In genomic region chr17:44308320-44308818, GRCh38 we compare ENCODE assay signal across 8 cellular contexts. TPM values are rescaled to one million over a fixed set of nuclear protein-coding genes. Genes with fewer than 3 reads are reported as not detected.
DNase-seq lines count a peak whose midpoint lies in the region; ATAC-seq, FAIRE-seq and TF ChIP-seq lines count a peak whose summit lies in the region.

Gene RUNDC3A (plus strand): TSS chr17:44308601. CDS start chr17:44308833, 232 bp downstream.

- DNase-seq in A172 (ENCODE audit: low spot score) = peak; percentile 69
- peak; percentile 91 for DNase-seq in H54 (ENCODE audit: insufficient read length, low spot score)
- peak; percentile 73 for DNase-seq in NCI-H226
- DNase-seq in activated CD4-positive, alpha-beta T cell treated with anti-CD3 and anti-CD28 coated beads for 48 hours = peak; percentile 88
- no peak for DNase-seq in chondrocyte (ENCODE audit: low spot score)
- no peak for DNase-seq in kidney epithelial cell (ENCODE audit: low read depth)
- DNase-seq in stimulated activated CD4-positive, alpha-beta T cell treated with anti-CD3 and anti-CD28 coated beads, Interleukin-12 subunit alpha, Interleukin-12 subunit beta, amount 100 ng/mL, for 48 hours (ENCODE audit: low read depth in 2 of 3, low spot score in 1 of 3) = peak; percentile 66 to 78 (median 76)

- peaks cover 21% of the 10 kb centered on the region for H3K27me3 Mint-ChIP-seq in chondrocyte (ENCODE audit: low read depth)

- H3K4me1 Mint-ChIP-seq in chondrocyte (ENCODE audit: low read depth) = peaks cover 7% of the 10 kb centered on the region

- no peak for ATAC-seq in HG03354 (IDR thresholded peaks at IDR 0.05; ENCODE audit: poor library complexity, severe bottlenecking, unreplicated experiment)

- no peak for TF ChIP-seq POLR2A in H54 (IDR thresholded peaks at IDR 0.05; ENCODE audit: low read depth, low read length)

- TF ChIP-seq CTCF in chondrocyte (IDR thresholded peaks at IDR 0.05) (no peak), kidney epithelial cell (IDR thresholded peaks at IDR 0.05; ENCODE audit: insufficient read depth, low read length, poor library complexity, severe bottlenecking) (no peak)

- peak within 1 kb of the TSS; percentile 61 for H3K4me3 Mint-ChIP-seq in chondrocyte (ENCODE audit: unreplicated experiment)

- H3K27me3 ChIP-seq in kidney epithelial cell (ENCODE audit: control insufficient read depth, insufficient read depth, low read length) = peaks cover 26% of the 10 kb centered on the region

- H3K9me3 Mint-ChIP-seq in chondrocyte (ENCODE audit: low read depth) = no peaks in the 10 kb centered on the region

- H3K36me3 ChIP-seq in kidney epithelial cell (ENCODE audit: control insufficient read depth, insufficient read depth, low read length) = no peaks in the 10 kb centered on the region

- no peak for FAIRE-seq in H54 (lab: Jason Lieb, UNC)

- no peak within 1 kb of the TSS for H3K27ac Mint-ChIP-seq in chondrocyte (ENCODE audit: unreplicated experiment)

- H3K36me3 Mint-ChIP-seq in chondrocyte (ENCODE audit: low read depth) = no peaks in the 10 kb centered on the region

- H3K4me3 ChIP-seq in kidney epithelial cell (ENCODE audit: low read depth, low read length) = peak within 1 kb of the TSS; percentile 41

RNA-seq across cellular contexts. Expression of gene RUNDC3A, which starts in this region (rescaled TPM):
- 0.86 TPM in 1 of 2 replicates, not detected in the other for total RNA-seq in A172 (2014; rRNA removed; shearing (Covaris generic))
- total RNA-seq in chondrocyte (0.40 to 0.77 TPM (median 0.77 TPM) in 3 replicates), kidney epithelial cell (3.3 and 12.3 TPM in 2 replicates)

Comparison
In these comparisons a context has a peak if more than half of its experiments do, and no peak if none do; other contexts are left out.
1. Peak in DNase-seq in A172; RNA of the gene not detected or under 1 TPM.
2. DNase-seq: peak in H54 (single experiment), NCI-H226 (single experiment), activated CD4-positive, alpha-beta T cell treated with anti-CD3 and anti-CD28 coated beads for 48 hours (single experiment) and stimulated activated CD4-positive, alpha-beta T cell treated with anti-CD3 and anti-CD28 coated beads, Interleukin-12 subunit alpha, Interleukin-12 subunit beta, amount 100 ng/mL, for 48 hours (3 of 3); none in chondrocyte (single experiment) and kidney epithelial cell (single experiment).